ENCODE assay signal across 22 cellular contexts in genomic region chr12:92073123-92073522, GRCh38.
DNase-seq lines count a peak whose midpoint lies in the region; ATAC-seq and TF ChIP-seq lines count a peak whose summit lies in the region.
"Had no signal": no experiment of that assay in that cellular context is flagged by ENCODE, and none has a peak within 500 bp of the region (broad histone marks: within the 10 kb centered on the region; RNA-seq: fewer than 3 reads in every experiment).

No MANE protein-coding gene starts in this region.

- peaks cover 11 to 48% (median 33%) of the 10 kb centered on the region in 4 donors for H3K4me1 Mint-ChIP-seq in CD4-positive, CD25-positive, alpha-beta regulatory T cell
- H3K4me1 Mint-ChIP-seq in WTC11: peaks cover 10% of the 10 kb centered on the region

- H3K4me3 ChIP-seq in CD4-positive, CD25-positive, alpha-beta regulatory T cell (ENCODE audit: low read depth, low read length): no peak overlapping the region
- H3K4me3 ChIP-seq in neutrophil (ENCODE audit: low read depth in 1 of 2, low read length in 1 of 2): no peak overlapping the region
- H3K4me3 ChIP-seq: GM12878, GM23338, HAP-1, Peyer's patch, SJCRH30 had no signal

- H3K4me1 ChIP-seq in CD4-positive, CD25-positive, alpha-beta regulatory T cell (ENCODE audit: control insufficient read depth, insufficient read depth, low read length, poor library complexity, severe bottlenecking): no peaks in the 10 kb centered on the region
- H3K4me1 ChIP-seq in neutrophil (ENCODE audit: control insufficient read depth in 1 of 2, insufficient read depth in 1 of 2, low read depth in 1 of 2, low read length in 1 of 2): peaks cover 66 to 71% of the 10 kb centered on the region in 2 experiments
- H3K4me1 ChIP-seq: SJCRH30 had no signal

- H3K36me3 ChIP-seq in CD4-positive, CD25-positive, alpha-beta regulatory T cell (ENCODE audit: control insufficient read depth, insufficient read depth, low read length): no peaks in the 10 kb centered on the region
- no peaks in the 10 kb centered on the region for H3K36me3 ChIP-seq in neutrophil
- H3K36me3 ChIP-seq: HAP-1, Peyer's patch, SJCRH30 had no signal

- no peak for TF ChIP-seq CTCF in WTC11 (IDR thresholded peaks at IDR 0.05)
- no peak for TF ChIP-seq CTCF in neutrophil (IDR thresholded peaks at IDR 0.05)

- no peak for ATAC-seq in CD4-positive, CD25-positive, alpha-beta regulatory T cell (ENCODE audit: low read depth in 2 of 2)
- ATAC-seq in WTC11: no peak
- no peak for ATAC-seq in Right ventricle myocardium superior (ENCODE audit: poor library complexity)
- ATAC-seq: GM12878, GM23338 had no signal

- CTCF ChIA-PET in WTC11 (lab: Charles Lee): no interaction called here

- no peaks in the 10 kb centered on the region for H3K27me3 Mint-ChIP-seq in CD4-positive, CD25-positive, alpha-beta regulatory T cell
- H3K27me3 Mint-ChIP-seq in WTC11 (ENCODE audit: low read depth): no peaks in the 10 kb centered on the region
- H3K27me3 Mint-ChIP-seq: CD4-positive, alpha-beta memory T cell had no signal

- H3K9me3 Mint-ChIP-seq in CD4-positive, CD25-positive, alpha-beta regulatory T cell: peaks cover 0 to 4% (median 0%) of the 10 kb centered on the region in 7 donors
- no peaks in the 10 kb centered on the region; the same call in 1 of the 2 replicates for H3K9me3 Mint-ChIP-seq in WTC11
- H3K9me3 Mint-ChIP-seq: GM23338 had no signal

- intact Hi-C loops in Right ventricle myocardium superior (cut with DNase I): no loop called here

- H3K4me3 Mint-ChIP-seq in CD4-positive, CD25-positive, alpha-beta regulatory T cell: no peak overlapping the region
- H3K4me3 Mint-ChIP-seq in WTC11: no peak overlapping the region
- H3K4me3 Mint-ChIP-seq: CD4-positive, alpha-beta memory T cell; GM23338 had no signal

- no peaks in the 10 kb centered on the region for H3K9me3 ChIP-seq in CD4-positive, CD25-positive, alpha-beta regulatory T cell (ENCODE audit: control insufficient read depth in 2 of 2, low read length in 2 of 2)
- H3K9me3 ChIP-seq in neutrophil: no peaks in the 10 kb centered on the region
- H3K9me3 ChIP-seq: HAP-1, Peyer's patch, SJCRH30 had no signal

- POLR2A ChIA-PET in WTC11 (lab: Charles Lee): no interaction called here

- no peaks in the 10 kb centered on the region for H3K27me3 ChIP-seq in CD4-positive, CD25-positive, alpha-beta regulatory T cell (ENCODE audit: control insufficient read depth, insufficient read depth, low read length)
- no peaks in the 10 kb centered on the region for H3K27me3 ChIP-seq in neutrophil
- H3K27me3 ChIP-seq: Peyer's patch, SJCRH30 had no signal

- peaks cover 9% of the 10 kb centered on the region for H3K36me3 Mint-ChIP-seq in CD4-positive, CD25-positive, alpha-beta regulatory T cell
- H3K36me3 Mint-ChIP-seq in WTC11: no peaks in the 10 kb centered on the region

- no peak overlapping the region for H3K27ac ChIP-seq in CD4-positive, CD25-positive, alpha-beta regulatory T cell (ENCODE audit: insufficient read depth, low read length, poor library complexity, severe bottlenecking)
- peak overlapping the region; percentile 97 for H3K27ac ChIP-seq in neutrophil
- H3K27ac ChIP-seq: Peyer's patch, SJCRH30 had no signal

- peak; percentile 22 for DNase-seq in activated naive CD4-positive, alpha-beta T cell treated with Interleukin-2 at 50 U/mL for 16 hours
- no peak for DNase-seq in activated naive CD4-positive, alpha-beta T cell (lab: John Stamatoyannopoulos, UW)
- DNase-seq in CD4-positive, CD25-positive, alpha-beta regulatory T cell: no peak
- no peak for DNase-seq in WTC11 (ENCODE audit: low spot score)
- no peak for DNase-seq in NCI-H1417 (lab: John Stamatoyannopoulos, UW)
- DNase-seq in Right ventricle myocardium superior: no peak
- no peak for DNase-seq in globus pallidus (ENCODE audit: low spot score)
- DNase-seq: Caco-2; CD4-positive, alpha-beta memory T cell; DND-41; NCI-H1105; NCI-H2029 treated with DMSO at 0.1 percent for 48 hours; NCI-H2171; NCI-H345; NCI-H524 treated with DMSO at 0.1 percent for 48 hours; NCI-H82; Peyer's patch; SJCRH30 had no signal

- H3K27ac Mint-ChIP-seq in CD4-positive, CD25-positive, alpha-beta regulatory T cell: peak overlapping the region in 2 of 3 donors; percentile 40 to 79
- H3K27ac Mint-ChIP-seq in WTC11: peak overlapping the region; percentile 12; the same call in 1 of the 2 replicates
- H3K27ac Mint-ChIP-seq: GM23338 had no signal

TF ChIP-seq in WTC11, 78 proteins besides CTCF, POLR2A, EP300 and RAD21:
- no peak for TF ChIP-seq ATF6 (CRISPR knock-in tag; IDR thresholded peaks at IDR 0.05)
- TF ChIP-seq ELF4 (CRISPR knock-in tag; IDR thresholded peaks at IDR 0.05; ENCODE audit: low read depth): no peak
- no peak for TF ChIP-seq RORB (CRISPR knock-in tag; IDR thresholded peaks at IDR 0.05)
- TF ChIP-seq MLX (CRISPR knock-in tag; IDR thresholded peaks at IDR 0.05): no peak
- TF ChIP-seq HMGA2 (CRISPR knock-in tag; IDR thresholded peaks at IDR 0.05): no peak
- no peak for TF ChIP-seq ZNF423 (CRISPR knock-in tag; IDR thresholded peaks at IDR 0.05)
- no peak for TF ChIP-seq ZNF138 (CRISPR knock-in tag; conservative IDR thresholded peaks at IDR 0.05)
- no peak for TF ChIP-seq ZNF317 (CRISPR knock-in tag; IDR thresholded peaks at IDR 0.05; ENCODE audit: borderline replicate concordance, low read depth)
- no peak for TF ChIP-seq RELA (CRISPR knock-in tag; IDR thresholded peaks at IDR 0.05; ENCODE audit: borderline replicate concordance)
- no peak for TF ChIP-seq CBFB (CRISPR knock-in tag; IDR thresholded peaks at IDR 0.05; ENCODE audit: low read depth)
- TF ChIP-seq EMX1 (CRISPR knock-in tag; IDR thresholded peaks at IDR 0.05): no peak
- TF ChIP-seq NFE2L1 (CRISPR knock-in tag; IDR thresholded peaks at IDR 0.05): no peak
- no peak for TF ChIP-seq TEAD1 (CRISPR knock-in tag; IDR thresholded peaks at IDR 0.05)
- TF ChIP-seq, protein P1, sequence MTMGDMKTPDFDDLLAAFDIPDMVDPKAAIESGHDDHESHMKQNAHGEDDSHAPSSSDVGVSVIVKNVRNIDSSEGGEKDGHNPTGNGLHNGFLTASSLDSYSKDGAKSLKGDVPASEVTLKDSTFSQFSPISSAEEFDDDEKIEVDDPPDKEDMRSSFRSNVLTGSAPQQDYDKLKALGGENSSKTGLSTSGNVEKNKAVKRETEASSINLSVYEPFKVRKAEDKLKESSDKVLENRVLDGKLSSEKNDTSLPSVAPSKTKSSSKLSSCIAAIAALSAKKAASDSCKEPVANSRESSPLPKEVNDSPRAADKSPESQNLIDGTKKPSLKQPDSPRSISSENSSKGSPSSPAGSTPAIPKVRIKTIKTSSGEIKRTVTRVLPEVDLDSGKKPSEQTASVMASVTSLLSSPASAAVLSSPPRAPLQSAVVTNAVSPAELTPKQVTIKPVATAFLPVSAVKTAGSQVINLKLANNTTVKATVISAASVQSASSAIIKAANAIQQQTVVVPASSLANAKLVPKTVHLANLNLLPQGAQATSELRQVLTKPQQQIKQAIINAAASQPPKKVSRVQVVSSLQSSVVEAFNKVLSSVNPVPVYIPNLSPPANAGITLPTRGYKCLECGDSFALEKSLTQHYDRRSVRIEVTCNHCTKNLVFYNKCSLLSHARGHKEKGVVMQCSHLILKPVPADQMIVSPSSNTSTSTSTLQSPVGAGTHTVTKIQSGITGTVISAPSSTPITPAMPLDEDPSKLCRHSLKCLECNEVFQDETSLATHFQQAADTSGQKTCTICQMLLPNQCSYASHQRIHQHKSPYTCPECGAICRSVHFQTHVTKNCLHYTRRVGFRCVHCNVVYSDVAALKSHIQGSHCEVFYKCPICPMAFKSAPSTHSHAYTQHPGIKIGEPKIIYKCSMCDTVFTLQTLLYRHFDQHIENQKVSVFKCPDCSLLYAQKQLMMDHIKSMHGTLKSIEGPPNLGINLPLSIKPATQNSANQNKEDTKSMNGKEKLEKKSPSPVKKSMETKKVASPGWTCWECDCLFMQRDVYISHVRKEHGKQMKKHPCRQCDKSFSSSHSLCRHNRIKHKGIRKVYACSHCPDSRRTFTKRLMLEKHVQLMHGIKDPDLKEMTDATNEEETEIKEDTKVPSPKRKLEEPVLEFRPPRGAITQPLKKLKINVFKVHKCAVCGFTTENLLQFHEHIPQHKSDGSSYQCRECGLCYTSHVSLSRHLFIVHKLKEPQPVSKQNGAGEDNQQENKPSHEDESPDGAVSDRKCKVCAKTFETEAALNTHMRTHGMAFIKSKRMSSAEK (CRISPR knock-in tag; IDR thresholded peaks at IDR 0.05; ENCODE audit: borderline replicate concordance): no peak
- no peak for TF ChIP-seq FOXP1 (CRISPR knock-in tag; IDR thresholded peaks at IDR 0.05; ENCODE audit: borderline replicate concordance)
